In the genomic region with DNA sequence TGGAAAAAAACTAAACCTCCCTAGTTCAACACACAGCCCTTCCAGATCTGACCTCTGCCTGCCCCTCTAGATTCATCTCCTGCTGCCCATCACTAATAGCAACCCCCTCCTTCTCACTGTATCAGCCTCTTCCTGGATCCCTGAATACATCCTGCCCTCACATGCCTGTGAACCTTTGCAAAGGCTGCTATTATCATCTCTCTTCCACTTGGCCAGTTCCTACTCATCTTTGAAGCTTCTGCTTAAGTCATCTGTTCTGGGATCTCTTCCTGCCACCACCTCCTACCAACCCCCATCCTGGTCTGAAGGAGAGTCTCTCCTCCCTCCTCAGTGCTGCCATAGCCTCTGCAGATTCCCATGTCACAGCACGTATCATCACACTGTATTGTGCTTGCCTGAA, we compare ENCODE assay signal across 19 cellular contexts.
"Had no signal": no experiment of that assay in that cellular context is flagged by ENCODE, and none has a peak within 500 bp of the region (broad histone marks: within the 10 kb centered on the region; RNA-seq: fewer than 3 reads in every experiment).

No MANE protein-coding gene starts in this region.

- H3K27ac ChIP-seq: ascending aorta, suprapubic skin, VCaP had no signal

- H3K36me3 ChIP-seq: ascending aorta, breast epithelium, gastroesophageal sphincter, heart right ventricle, suprapubic skin had no signal

- DNase-seq: activated CD4-positive, alpha-beta T cell treated with anti-CD3 and anti-CD28 coated beads for 1 hour; activated CD4-positive, alpha-beta T cell treated with anti-CD3 and anti-CD28 coated beads, Interleukin-2, amount 50 U/mL, for 48 hours; activated naive CD4-positive, alpha-beta T cell treated with anti-CD3 and anti-CD28 coated beads, Interleukin-2, amount 10 ng/mL, durations not matched to agents 7 days and 5 days; cerebellar nuclear complex; effector CD8-positive, alpha-beta T cell; heart right ventricle; natural killer cell; nucleus accumbens; right cardiac atrium; small intestine; stimulated activated CD4-positive, alpha-beta T cell treated with anti-CD3 and anti-CD28 coated beads, Interleukin-4, amount 100 ng/mL, for 24 hours; stimulated activated naive CD4-positive, alpha-beta T cell treated with Interleukin-2 at 50 U/mL for 16 hours; T-helper 1 cell; T1000 had no signal

- FAIRE-seq: small intestine had no signal

- H3K4me1 ChIP-seq: ascending aorta, breast epithelium had no signal

- H3K27me3 ChIP-seq: ascending aorta, breast epithelium, gastroesophageal sphincter, heart right ventricle, suprapubic skin had no signal

- H3K9me3 ChIP-seq: ascending aorta, breast epithelium, gastroesophageal sphincter, heart right ventricle, suprapubic skin had no signal

- H3K4me3 ChIP-seq: ascending aorta, breast epithelium, gastroesophageal sphincter, heart right ventricle, suprapubic skin had no signal
